In the genomic region with DNA sequence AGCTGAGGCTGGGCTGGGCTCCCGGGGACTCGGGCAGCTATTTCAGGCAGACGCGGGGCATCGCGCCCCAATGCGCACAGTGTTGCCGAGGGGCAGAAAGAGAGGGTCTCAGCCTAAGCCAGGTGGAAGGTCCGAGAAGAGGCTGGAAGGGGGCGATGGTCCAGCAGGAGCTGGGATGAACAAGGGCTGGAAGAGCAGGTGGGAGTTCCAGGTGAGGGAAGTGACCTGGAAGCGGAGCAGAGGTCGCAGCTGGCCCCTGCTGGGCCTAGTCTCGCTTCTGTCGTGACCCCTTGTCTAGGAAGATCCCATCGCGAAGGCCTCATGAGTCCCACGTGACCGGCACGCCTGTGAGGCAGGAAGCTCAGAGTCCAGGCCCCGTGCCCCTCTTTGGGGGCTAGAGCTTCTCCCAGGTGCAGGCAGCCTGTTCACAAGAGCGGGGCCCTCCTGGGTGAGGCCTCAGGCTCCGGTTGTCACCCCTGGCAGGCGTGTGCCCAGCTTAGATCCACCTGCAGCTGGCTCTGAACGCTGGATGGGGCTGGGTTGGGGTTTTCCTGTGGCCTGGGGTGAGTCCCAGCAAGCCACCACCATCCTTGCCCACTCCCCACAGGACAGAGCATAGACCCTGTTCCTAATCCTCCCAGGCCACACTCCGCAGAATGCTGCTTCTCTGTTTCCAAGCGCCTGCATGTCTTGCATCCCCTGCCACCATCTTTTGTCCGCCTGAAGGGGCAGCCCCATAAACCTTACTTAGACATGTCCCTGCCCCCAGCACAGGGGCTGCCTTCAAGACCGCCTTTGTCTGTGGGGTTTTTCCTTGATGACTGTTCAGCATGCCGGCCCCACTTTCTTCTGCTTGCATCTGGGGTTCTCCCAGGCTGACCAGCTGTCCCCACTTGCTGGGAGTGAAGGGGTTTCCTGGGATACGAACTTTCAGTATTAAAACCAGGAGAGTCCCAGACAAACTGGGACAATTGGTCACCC, we compare ENCODE assay signal across 18 cellular contexts. TPM values are rescaled to one million over a fixed set of nuclear protein-coding genes. Genes with fewer than 3 reads are reported as not detected.
"Had no signal": no experiment of that assay in that cellular context is flagged by ENCODE, and none has a peak within 500 bp of the region (broad histone marks: within the 10 kb centered on the region; RNA-seq: fewer than 3 reads in every experiment).

No MANE protein-coding gene starts in this region.

- ATAC-seq: activated CD4-positive, CD25-positive, alpha-beta regulatory T cell treated with anti-CD3 and anti-CD28 coated beads, Interleukin-2, amount 50 U/mL, for 24 hours; activated CD8-positive, alpha-beta T cell treated with anti-CD3 and anti-CD28 coated beads, Interleukin-2, amount 10 ng/mL, durations not matched to agents 7 days and 5 days; left lobe of liver; stimulated activated naive B cell treated with anti-CD40 and anti-IgM and Interleukin-4, amounts not matched to agents 10 μg/mL and 1 μg/mL and 100 μg/mL, for 72 hours had no signal

- H3K4me3 ChIP-seq: coronary artery, spleen had no signal

- H3K4me1 ChIP-seq: spleen had no signal

- H3K27me3 ChIP-seq: tibial artery had no signal

- DNase-seq: activated CD4-positive, alpha-beta T cell treated with anti-CD3 and anti-CD28 coated beads, Interleukin-2, amount 10 ng/mL, durations not matched to agents 7 days and 5 days; activated CD8-positive, alpha-beta T cell treated with anti-CD3 and anti-CD28 coated beads, Interleukin-2, amount 10 ng/mL, durations not matched to agents 7 days and 5 days; activated naive CD4-positive, alpha-beta T cell treated with Interleukin-2 at 50 U/mL for 16 hours; activated T-cell treated with anti-CD3 and anti-CD28 coated beads, Interleukin-2, amount 50 U/mL, for 24 hours; erythroblast; head of caudate nucleus; kidney; nucleus accumbens; spleen; stimulated activated CD4-positive, alpha-beta T cell treated with anti-CD3 and anti-CD28 coated beads, Interleukin-4, amount 100 ng/mL, for 4 hours; stimulated activated naive B cell treated with anti-CD40 and anti-IgM and Interleukin-4, amounts not matched to agents 10 μg/mL and 1 μg/mL and 100 μg/mL, for 72 hours; tibial artery had no signal

- H3K9me3 ChIP-seq: spleen, tibial artery had no signal

- H3K27ac ChIP-seq: coronary artery, spleen had no signal

- H3K36me3 ChIP-seq: spleen, tibial artery had no signal

RNA-seq across cellular contexts. Expression of a gene that starts 15.1 kb away (rescaled TPM):
- total RNA-seq: activated CD4-positive, alpha-beta T cell treated with anti-CD3 and anti-CD28 coated beads, Interleukin-2, amount 10 ng/mL, durations not matched to agents 7 days and 5 days; activated CD8-positive, alpha-beta T cell treated with anti-CD3 and anti-CD28 coated beads, Interleukin-2, amount 10 ng/mL, durations not matched to agents 7 days and 5 days; activated T-helper 2 cell treated with anti-CD3 and anti-CD28 coated beads, Interferon-gamma antibody, Interleukin-2, Interleukin-4, amounts not matched to agents 10 μg/mL and 5 μg/mL and 100 μg/mL, durations not matched to agents 14 hours and 24 hours and 36 hours; lung microvascular endothelial cell; natural killer cell treated with Interleukin-12 subunit alpha and Interleukin-12 subunit beta and Interleukin-15 and Interleukin-18, amount 100 ng/mL, for 72 hours had no signal
